10 cellular contexts compared by ENCODE assay signal in the genomic region with DNA sequence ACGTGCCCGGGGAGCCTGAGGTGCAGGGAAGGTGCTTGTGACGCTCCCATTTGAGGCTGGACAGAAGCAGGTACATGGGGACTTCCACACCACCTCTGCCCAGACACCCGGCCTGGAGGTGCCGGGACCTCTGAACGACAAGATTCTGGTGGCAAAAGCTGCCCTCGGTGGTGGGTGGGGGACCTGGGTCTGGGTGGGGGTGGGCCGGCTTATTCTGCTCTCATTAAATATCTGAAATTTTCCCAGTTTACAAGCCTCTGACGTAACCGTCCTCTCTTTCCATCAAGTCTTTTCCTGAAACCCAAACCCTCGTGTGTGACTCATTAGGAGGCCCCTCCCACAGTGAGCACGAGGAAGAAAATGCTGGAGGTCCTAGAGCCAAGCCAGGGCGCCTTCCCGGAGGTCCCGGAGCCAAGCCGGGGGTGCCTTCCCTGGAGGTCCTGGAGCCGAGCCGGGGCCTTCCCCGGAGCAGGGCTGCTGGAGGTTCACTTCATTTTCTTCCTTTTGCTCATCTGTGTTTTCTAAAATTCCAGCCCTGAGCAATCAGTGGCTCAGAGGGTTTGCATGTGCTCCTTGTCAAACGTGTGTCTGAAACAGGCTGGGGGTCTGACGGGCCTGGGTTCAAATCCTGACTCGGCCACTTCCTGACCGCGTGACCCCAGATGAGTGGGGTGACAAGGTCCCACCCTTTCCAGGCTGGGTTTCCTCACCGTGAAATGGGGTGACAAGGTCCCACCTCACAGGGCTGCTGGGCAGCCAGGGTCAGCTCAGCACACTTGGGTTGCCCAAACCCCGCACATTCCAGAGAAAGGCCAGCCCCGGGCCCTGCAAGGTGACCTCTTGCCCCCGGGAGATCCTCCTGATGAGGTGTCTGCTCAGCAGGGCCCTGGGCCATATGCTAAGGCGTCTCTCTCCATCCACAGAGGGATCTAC. TPM values are rescaled to one million over a fixed set of nuclear protein-coding genes. Genes with fewer than 3 reads are reported as not detected.
DNase-seq lines count a peak whose midpoint lies in the region; ATAC-seq, FAIRE-seq and TF ChIP-seq lines count a peak whose summit lies in the region.
"Had no signal": no experiment of that assay in that cellular context is flagged by ENCODE, and none has a peak within 500 bp of the region (broad histone marks: within the 10 kb centered on the region; RNA-seq: fewer than 3 reads in every experiment).

No MANE protein-coding gene starts in this region.

- H4K20me1 ChIP-seq in HepG2 (ENCODE audit: insufficient read depth, low read length) = no peaks in the 10 kb centered on the region

- no peak overlapping the region for H3K27ac Mint-ChIP-seq in MCF 10A (ENCODE audit: low read depth, unreplicated experiment)
- no peak overlapping the region for H3K27ac Mint-ChIP-seq in activated naive CD4-positive, alpha-beta T cell treated with anti-CD3 and anti-CD28 coated beads, Interleukin-2, amount 50 U/mL, for 72 hours

- no peaks in the 10 kb centered on the region for H3K27me3 Mint-ChIP-seq in MCF 10A (ENCODE audit: insufficient read depth, unreplicated experiment)

- no peaks in the 10 kb centered on the region for H3K79me2 ChIP-seq in HepG2 (ENCODE audit: insufficient read depth, low read length)

- peaks cover 29% of the 10 kb centered on the region for H3K36me3 Mint-ChIP-seq in MCF 10A (ENCODE audit: insufficient read depth, unreplicated experiment)
- no peaks in the 10 kb centered on the region for H3K36me3 Mint-ChIP-seq in activated naive CD4-positive, alpha-beta T cell treated with anti-CD3 and anti-CD28 coated beads, Interleukin-2, amount 50 U/mL, for 72 hours

- WGBS in HepG2 (ENCODE audit: low lambda C conversion rate) = 88% methylated on average over 22 of the region's 29 CpGs
- 75 to 83% methylated on average over 23 to 25 of the region's 29 CpGs for WGBS in upper lobe of left lung, 2 donors

- TF ChIP-seq POLR2A in HepG2 (IDR thresholded peaks at IDR 0.05; ENCODE audit: insufficient read depth in 1 of 2, low read depth in 2 of 2, low read length in 2 of 2) = no peak
- no peak for TF ChIP-seq POLR2A in upper lobe of left lung (IDR thresholded peaks at IDR 0.05)

- POLR2A ChIA-PET in MCF 10A (lab: Yijun Ruan, JAX) (no interaction called here), HepG2 (lab: Yijun Ruan, JAX) (no interaction called here)

- H3K4me1 ChIP-seq in HepG2 (ENCODE audit: insufficient read depth, low read length) (no peaks in the 10 kb centered on the region), upper lobe of left lung (peaks cover 9 to 21% (median 15%) of the 10 kb centered on the region in 4 donors)

- H3K4me1 Mint-ChIP-seq in MCF 10A (ENCODE audit: insufficient read depth, unreplicated experiment) = peaks cover 24% of the 10 kb centered on the region

- no peak overlapping the region for H3K4me3 Mint-ChIP-seq in MCF 10A (ENCODE audit: unreplicated experiment)

- H3K27ac ChIP-seq in HepG2 (ENCODE audit: extremely low read length, insufficient read depth, low read length) (no peak overlapping the region), upper lobe of left lung (peak overlapping the region; percentile 60 to 83 (median 72))

- no peak for FAIRE-seq in HepG2 (lab: Jason Lieb, UNC)
- FAIRE-seq: A204.1 had no signal

- TF ChIP-seq RAD21 in HepG2 (CRISPR knock-in tag; IDR thresholded peaks at IDR 0.05) = no peak

- H3K4me2 ChIP-seq in HepG2 (ENCODE audit: low read depth, low read length) = no peak overlapping the region

- ATAC-seq in HepG2 (no peak), upper lobe of left lung (ENCODE audit: low FRiP score in 2 of 2) (peak; percentile 47 to 73)
- no peak for ATAC-seq in activated naive CD4-positive, alpha-beta T cell treated with anti-CD3 and anti-CD28 coated beads, Interleukin-2, amount 50 U/mL, for 72 hours

- no peaks in the 10 kb centered on the region for H3K9me3 Mint-ChIP-seq in MCF 10A (ENCODE audit: unreplicated experiment)
- no peaks in the 10 kb centered on the region for H3K9me3 Mint-ChIP-seq in activated naive CD4-positive, alpha-beta T cell treated with anti-CD3 and anti-CD28 coated beads, Interleukin-2, amount 50 U/mL, for 72 hours
- H3K9me3 Mint-ChIP-seq: T-helper 2 cell treated with Interferon-gamma antibody and Interleukin-4, amounts not matched to agents 5 μg/mL and 100 μg/mL, for 36 hours had no signal

- H3K4me3 ChIP-seq in HepG2 (replicated peaks in 1 of 3; ENCODE audit: insufficient read depth in 1 of 3, low read depth in 2 of 3, low read length in 3 of 3) (no peak overlapping the region), upper lobe of left lung (no peak overlapping the region)

- CTCF ChIA-PET in MCF 10A (lab: Yijun Ruan, JAX) (interaction anchor here (0.6 to 1.0 kb wide), 2 partner anchors 13 to 129 kb away, joined by 3 read pairs; no protein-coding TSS in a partner anchor), HepG2 (lab: Yijun Ruan, JAX; ENCODE audit: low intra/inter-chr PET ratio, low total read pairs) (no interaction called here)

- intact Hi-C loops in MCF 10A (cut with micrococcal nuclease) = loop anchor here (5.0 kb wide), 1 partner anchor 43 kb away; the partner anchor contains the start of gene R3HDM4
- intact Hi-C loops in HepG2 (cut with micrococcal nuclease; ENCODE audit: unreplicated experiment) = no loop called here

- no TSS peak for BruUV-seq in MCF 10A (replicated peaks; lab: Mats Ljungman, UMichigan)
- BruUV-seq in HepG2 (replicated peaks; lab: Mats Ljungman, UMichigan) = no TSS peak

- H2AFZ ChIP-seq in HepG2 (ENCODE audit: low read length) = no peak overlapping the region

- H3K9me3 ChIP-seq in HepG2 (ENCODE audit: low read length) (no peaks in the 10 kb centered on the region), upper lobe of left lung (no peaks in the 10 kb centered on the region)

- H3K36me3 ChIP-seq in HepG2 (replicated peaks in 1 of 2; ENCODE audit: control insufficient read depth in 1 of 2, insufficient read depth in 2 of 2, low read length in 2 of 2) = peaks cover 3 to 12% of the 10 kb centered on the region in 2 experiments; a peak in 2 of 5 replicates
- peaks cover 0 to 61% (median 42%) of the 10 kb centered on the region in 4 donors for H3K36me3 ChIP-seq in upper lobe of left lung

- no peaks in the 10 kb centered on the region for H3K27me3 ChIP-seq in HepG2 (ENCODE audit: control insufficient read depth in 1 of 2, insufficient read depth in 2 of 2, low read length in 2 of 2)
- H3K27me3 ChIP-seq in upper lobe of left lung = no peaks in the 10 kb centered on the region

- TF ChIP-seq CTCF in MCF 10A (IDR thresholded peaks at IDR 0.05; ENCODE audit: unreplicated experiment) = no peak
- no peak for TF ChIP-seq CTCF in HepG2 (CRISPR knock-in tag; IDR thresholded peaks at IDR 0.05)
- no peak for TF ChIP-seq CTCF in upper lobe of left lung (IDR thresholded peaks at IDR 0.05)

- H3K9ac ChIP-seq in HepG2 (ENCODE audit: insufficient read depth, low read depth, low read length) = no peak overlapping the region

- no peak for TF ChIP-seq EP300 in HepG2 (IDR thresholded peaks at IDR 0.05; ENCODE audit: low read depth in 2 of 2, low read length in 2 of 2)
- TF ChIP-seq EP300 in HepG2 (CRISPR knock-in tag; IDR thresholded peaks at IDR 0.05; ENCODE audit: borderline replicate concordance) = no peak
- no peak for TF ChIP-seq EP300 in upper lobe of left lung (IDR thresholded peaks at IDR 0.05)

- in situ Hi-C loops in HepG2 (cut with HindIII; ENCODE audit: extremely low pct_ligation_motif_present, low pct_unique_long_range_greater_than_20kb) = loop anchor here (10.0 kb wide), 1 partner anchor 115 kb away; the partner anchor contains the start of gene WDR18

- DNase-seq in DMS53 (lab: John Stamatoyannopoulos, UW) (peak; percentile 43), DMS53 treated with DMSO at 0.1 percent for 48 hours (lab: John Stamatoyannopoulos, UW; ENCODE audit: unreplicated experiment) (no peak), MCF 10A (ENCODE audit: unreplicated experiment) (peak; percentile 92), HepG2 (ENCODE audit: low spot score) (no peak), upper lobe of left lung (peak; percentile 42 to 89), GDM1 (lab: John Stamatoyannopoulos, UW) (no peak), NCI-H1694 treated with DMSO at 0.1 percent for 48 hours (lab: John Stamatoyannopoulos, UW) (no peak)
- DNase-seq in activated naive CD4-positive, alpha-beta T cell treated with anti-CD3 and anti-CD28 coated beads, Interleukin-2, amount 50 U/mL, for 72 hours (ENCODE audit: low spot score in 2 of 2) = no peak

RNA-seq across cellular contexts. Expression of gene CFD, which starts 10.0 kb away (rescaled TPM):
- total RNA-seq in MCF 10A (2022) (0.88 and 1.1 TPM in 2 replicates), HepG2 (2016; rRNA removed; fragmentation: Illumina TruSeq; extraction: Trizol) (3.6 and 4.6 TPM in 2 replicates), upper lobe of left lung (100 to 1,000 TPM; 101 to 393 (median 259) TPM)
- 1.4 and 2.7 TPM in 2 replicates for total RNA-seq in HepG2 (2016; cell fraction: cytosol; rRNA removed; fragmentation: Illumina TruSeq; extraction: Trizol; ENCODE audit: low read depth)
- 3.4 and 3.9 TPM in 2 replicates for total RNA-seq in HepG2 (2016; cell fraction: insoluble cytoplasmic fraction; rRNA removed; fragmentation: Illumina TruSeq; extraction: Trizol)
- 1.8 and 2.7 TPM in 2 replicates for total RNA-seq in HepG2 (2016; cell fraction: membrane; rRNA removed; fragmentation: Illumina TruSeq; extraction: Trizol)
- 1.0 and 1.7 TPM in 2 replicates for total RNA-seq in HepG2 (2016; cell fraction: nucleus; rRNA removed; fragmentation: Illumina TruSeq; extraction: Trizol)
- polyA plus RNA-seq in HepG2 (2011; rRNA removed) = 2.3 and 3.9 TPM in 2 replicates
- 3.0 and 8.4 TPM in 2 replicates for polyA plus RNA-seq in HepG2 (2011; cell fraction: cytosol; rRNA removed)
- 5.1 and 6.2 TPM in 2 replicates for polyA plus RNA-seq in HepG2 (2011; cell fraction: nucleus; rRNA removed)
- polyA plus RNA-seq in HepG2 (2012) = 3.4 and 4.4 TPM in 2 replicates
- 1.7 TPM in 2 replicates for polyA plus RNA-seq in HepG2 (2016; cell fraction: cytosol; fragmentation: Illumina TruSeq; extraction: Trizol; ENCODE audit: low read depth)
- polyA plus RNA-seq in HepG2 (2016; cell fraction: insoluble cytoplasmic fraction; fragmentation: Illumina TruSeq; extraction: Trizol; ENCODE audit: low read depth) = 2.4 and 5.1 TPM in 2 replicates
- polyA plus RNA-seq in HepG2 (2016; cell fraction: membrane; fragmentation: Illumina TruSeq; extraction: Trizol; ENCODE audit: low read depth) = 1.2 and 1.9 TPM in 2 replicates
- 2.7 and 3.3 TPM in 2 replicates for polyA plus RNA-seq in HepG2 (2016; cell fraction: nucleus; fragmentation: Illumina TruSeq; extraction: Trizol; ENCODE audit: insufficient read depth, low read depth)
- 4.8 TPM in 2 replicates for polyA minus RNA-seq in HepG2 (2011; rRNA and poly(A)+ RNA removed; ENCODE audit: low replicate concordance)
- 1.9 and 2.3 TPM in 2 replicates for polyA minus RNA-seq in HepG2 (2011; cell fraction: cytosol; rRNA and poly(A)+ RNA removed)
- polyA minus RNA-seq in HepG2 (2011; cell fraction: nucleus; rRNA and poly(A)+ RNA removed) = 0.75 and 1.9 TPM in 2 replicates
- total RNA-seq in activated naive CD4-positive, alpha-beta T cell treated with anti-CD3 and anti-CD28 coated beads, Interleukin-2, amount 50 U/mL, for 72 hours = 1 to 10 TPM in 1 of 2 donors, not detected in 1; 4.9 TPM

RNA-seq across cellular contexts. Expression of gene ELANE, which starts 17.4 kb away (rescaled TPM):
- total RNA-seq in MCF 10A (2022) (not detected in 2 replicates), HepG2 (2016; rRNA removed; fragmentation: Illumina TruSeq; extraction: Trizol) (not detected in 2 replicates), upper lobe of left lung (10 to 100 TPM in 1 of 6 donors, 1 to 10 TPM in 2, under 1 TPM in 2, not detected in 1; 0.69 to 11.9 (median 1.3) TPM)
- total RNA-seq in HepG2 (2016; cell fraction: cytosol; rRNA removed; fragmentation: Illumina TruSeq; extraction: Trizol; ENCODE audit: low read depth) = not detected in 2 replicates
- total RNA-seq in HepG2 (2016; cell fraction: insoluble cytoplasmic fraction; rRNA removed; fragmentation: Illumina TruSeq; extraction: Trizol) = not detected in 2 replicates
- not detected in 2 replicates for total RNA-seq in HepG2 (2016; cell fraction: membrane; rRNA removed; fragmentation: Illumina TruSeq; extraction: Trizol)
- not detected in 2 replicates for total RNA-seq in HepG2 (2016; cell fraction: nucleus; rRNA removed; fragmentation: Illumina TruSeq; extraction: Trizol)
- not detected in 2 replicates for polyA plus RNA-seq in HepG2 (2011; rRNA removed)
- polyA plus RNA-seq in HepG2 (2011; cell fraction: cytosol; rRNA removed) = not detected in 2 replicates
- not detected in 2 replicates for polyA plus RNA-seq in HepG2 (2011; cell fraction: nucleus; rRNA removed)
- not detected in 2 replicates for polyA plus RNA-seq in HepG2 (2012)
- not detected in 2 replicates for polyA plus RNA-seq in HepG2 (2016; cell fraction: cytosol; fragmentation: Illumina TruSeq; extraction: Trizol; ENCODE audit: low read depth)
- not detected in 2 replicates for polyA plus RNA-seq in HepG2 (2016; cell fraction: insoluble cytoplasmic fraction; fragmentation: Illumina TruSeq; extraction: Trizol; ENCODE audit: low read depth)
- polyA plus RNA-seq in HepG2 (2016; cell fraction: membrane; fragmentation: Illumina TruSeq; extraction: Trizol; ENCODE audit: low read depth) = not detected in 2 replicates
- not detected in 2 replicates for polyA plus RNA-seq in HepG2 (2016; cell fraction: nucleus; fragmentation: Illumina TruSeq; extraction: Trizol; ENCODE audit: insufficient read depth, low read depth)
- not detected in 2 replicates for polyA minus RNA-seq in HepG2 (2011; rRNA and poly(A)+ RNA removed; ENCODE audit: low replicate concordance)
- not detected in 2 replicates for polyA minus RNA-seq in HepG2 (2011; cell fraction: cytosol; rRNA and poly(A)+ RNA removed)
- polyA minus RNA-seq in HepG2 (2011; cell fraction: nucleus; rRNA and poly(A)+ RNA removed) = not detected in 2 replicates
- total RNA-seq in activated naive CD4-positive, alpha-beta T cell treated with anti-CD3 and anti-CD28 coated beads, Interleukin-2, amount 50 U/mL, for 72 hours = not detected

RNA-seq across cellular contexts. Expression of gene MED16, which starts 23.5 kb away (rescaled TPM):
- total RNA-seq in MCF 10A (2022) (52.7 and 61.0 TPM in 2 replicates), HepG2 (2016; rRNA removed; fragmentation: Illumina TruSeq; extraction: Trizol) (14.8 and 18.4 TPM in 2 replicates), upper lobe of left lung (100 to 1,000 TPM in 2 of 6 donors, 10 to 100 TPM in 4; 33.5 to 110 (median 62.1) TPM)
- 6.4 and 6.7 TPM in 2 replicates for total RNA-seq in HepG2 (2016; cell fraction: cytosol; rRNA removed; fragmentation: Illumina TruSeq; extraction: Trizol; ENCODE audit: low read depth)
- total RNA-seq in HepG2 (2016; cell fraction: insoluble cytoplasmic fraction; rRNA removed; fragmentation: Illumina TruSeq; extraction: Trizol) = 14.0 and 16.4 TPM in 2 replicates
- 12.3 and 14.3 TPM in 2 replicates for total RNA-seq in HepG2 (2016; cell fraction: membrane; rRNA removed; fragmentation: Illumina TruSeq; extraction: Trizol)
- total RNA-seq in HepG2 (2016; cell fraction: nucleus; rRNA removed; fragmentation: Illumina TruSeq; extraction: Trizol) = 11.3 and 13.2 TPM in 2 replicates
- 13.3 and 16.9 TPM in 2 replicates for polyA plus RNA-seq in HepG2 (2011; rRNA removed)
- polyA plus RNA-seq in HepG2 (2011; cell fraction: cytosol; rRNA removed) = 17.9 and 30.0 TPM in 2 replicates
- polyA plus RNA-seq in HepG2 (2011; cell fraction: nucleus; rRNA removed) = 45.6 and 56.5 TPM in 2 replicates
- 19.2 and 24.7 TPM in 2 replicates for polyA plus RNA-seq in HepG2 (2012)
- 7.2 and 8.1 TPM in 2 replicates for polyA plus RNA-seq in HepG2 (2016; cell fraction: cytosol; fragmentation: Illumina TruSeq; extraction: Trizol; ENCODE audit: low read depth)
- 21.8 and 29.1 TPM in 2 replicates for polyA plus RNA-seq in HepG2 (2016; cell fraction: insoluble cytoplasmic fraction; fragmentation: Illumina TruSeq; extraction: Trizol; ENCODE audit: low read depth)
- 15.5 and 16.0 TPM in 2 replicates for polyA plus RNA-seq in HepG2 (2016; cell fraction: membrane; fragmentation: Illumina TruSeq; extraction: Trizol; ENCODE audit: low read depth)
- polyA plus RNA-seq in HepG2 (2016; cell fraction: nucleus; fragmentation: Illumina TruSeq; extraction: Trizol; ENCODE audit: insufficient read depth, low read depth) = 24.9 and 32.1 TPM in 2 replicates
- 17.7 and 77.2 TPM in 2 replicates for polyA minus RNA-seq in HepG2 (2011; rRNA and poly(A)+ RNA removed; ENCODE audit: low replicate concordance)
- polyA minus RNA-seq in HepG2 (2011; cell fraction: cytosol; rRNA and poly(A)+ RNA removed) = 45.1 and 51.0 TPM in 2 replicates
- 14.5 and 15.0 TPM in 2 replicates for polyA minus RNA-seq in HepG2 (2011; cell fraction: nucleus; rRNA and poly(A)+ RNA removed)
- total RNA-seq in activated naive CD4-positive, alpha-beta T cell treated with anti-CD3 and anti-CD28 coated beads, Interleukin-2, amount 50 U/mL, for 72 hours = 10 to 100 TPM; 42.0 to 61.8 TPM

RNA-seq across cellular contexts. Expression of gene RNU6-9, which starts 23.8 kb away (rescaled TPM):
- total RNA-seq in MCF 10A (2022) = not detected in 2 replicates
- total RNA-seq in HepG2 (2016; rRNA removed; fragmentation: Illumina TruSeq; extraction: Trizol) = under 0.01 TPM in 1 of 2 replicates, not detected in the other
- total RNA-seq in HepG2 (2016; cell fraction: cytosol; rRNA removed; fragmentation: Illumina TruSeq; extraction: Trizol; ENCODE audit: low read depth) = under 0.01 TPM in 2 replicates
- total RNA-seq in HepG2 (2016; cell fraction: insoluble cytoplasmic fraction; rRNA removed; fragmentation: Illumina TruSeq; extraction: Trizol) = under 0.01 TPM in 1 of 2 replicates, not detected in the other
- under 0.01 TPM in 1 of 2 replicates, not detected in the other for total RNA-seq in HepG2 (2016; cell fraction: membrane; rRNA removed; fragmentation: Illumina TruSeq; extraction: Trizol)
- total RNA-seq in HepG2 (2016; cell fraction: nucleus; rRNA removed; fragmentation: Illumina TruSeq; extraction: Trizol) = not detected in 2 replicates
- polyA plus RNA-seq in HepG2 (2011; rRNA removed) = not detected in 2 replicates
- not detected in 2 replicates for polyA plus RNA-seq in HepG2 (2011; cell fraction: cytosol; rRNA removed)
- polyA plus RNA-seq in HepG2 (2011; cell fraction: nucleus; rRNA removed) = not detected in 2 replicates
- not detected in 2 replicates for polyA plus RNA-seq in HepG2 (2012)
- not detected in 2 replicates for polyA plus RNA-seq in HepG2 (2016; cell fraction: cytosol; fragmentation: Illumina TruSeq; extraction: Trizol; ENCODE audit: low read depth)
- not detected in 2 replicates for polyA plus RNA-seq in HepG2 (2016; cell fraction: insoluble cytoplasmic fraction; fragmentation: Illumina TruSeq; extraction: Trizol; ENCODE audit: low read depth)
- polyA plus RNA-seq in HepG2 (2016; cell fraction: membrane; fragmentation: Illumina TruSeq; extraction: Trizol; ENCODE audit: low read depth) = not detected in 2 replicates
- polyA plus RNA-seq in HepG2 (2016; cell fraction: nucleus; fragmentation: Illumina TruSeq; extraction: Trizol; ENCODE audit: insufficient read depth, low read depth) = not detected in 2 replicates
- polyA minus RNA-seq in HepG2 (2011; rRNA and poly(A)+ RNA removed; ENCODE audit: low replicate concordance) = under 0.01 TPM in 1 of 2 replicates, not detected in the other
- under 0.01 TPM in 1 of 2 replicates, not detected in the other for polyA minus RNA-seq in HepG2 (2011; cell fraction: cytosol; rRNA and poly(A)+ RNA removed)
- polyA minus RNA-seq in HepG2 (2011; cell fraction: nucleus; rRNA and poly(A)+ RNA removed) = not detected in 2 replicates
- total RNA-seq in upper lobe of left lung = not detected
- not detected for total RNA-seq in activated naive CD4-positive, alpha-beta T cell treated with anti-CD3 and anti-CD28 coated beads, Interleukin-2, amount 50 U/mL, for 72 hours

RNA-seq across cellular contexts. Expression of gene PRTN3, which starts 28.7 kb away (rescaled TPM):
- total RNA-seq in MCF 10A (2022) (not detected in 2 replicates), HepG2 (2016; rRNA removed; fragmentation: Illumina TruSeq; extraction: Trizol) (not detected in 2 replicates), upper lobe of left lung (1 to 10 TPM in 2 of 6 donors, not detected in 4; 1.1 to 9.4 TPM)
- total RNA-seq in HepG2 (2016; cell fraction: cytosol; rRNA removed; fragmentation: Illumina TruSeq; extraction: Trizol; ENCODE audit: low read depth) = not detected in 2 replicates
- not detected in 2 replicates for total RNA-seq in HepG2 (2016; cell fraction: insoluble cytoplasmic fraction; rRNA removed; fragmentation: Illumina TruSeq; extraction: Trizol)
- total RNA-seq in HepG2 (2016; cell fraction: membrane; rRNA removed; fragmentation: Illumina TruSeq; extraction: Trizol) = not detected in 2 replicates
- total RNA-seq in HepG2 (2016; cell fraction: nucleus; rRNA removed; fragmentation: Illumina TruSeq; extraction: Trizol) = not detected in 2 replicates
- 0.10 TPM in 1 of 2 replicates, not detected in the other for polyA plus RNA-seq in HepG2 (2011; rRNA removed)
- polyA plus RNA-seq in HepG2 (2011; cell fraction: cytosol; rRNA removed) = 0.17 TPM in 1 of 2 replicates, not detected in the other
- polyA plus RNA-seq in HepG2 (2011; cell fraction: nucleus; rRNA removed) = 0.14 and 0.16 TPM in 2 replicates
- not detected in 2 replicates for polyA plus RNA-seq in HepG2 (2012)
- polyA plus RNA-seq in HepG2 (2016; cell fraction: cytosol; fragmentation: Illumina TruSeq; extraction: Trizol; ENCODE audit: low read depth) = not detected in 2 replicates
- polyA plus RNA-seq in HepG2 (2016; cell fraction: insoluble cytoplasmic fraction; fragmentation: Illumina TruSeq; extraction: Trizol; ENCODE audit: low read depth) = not detected in 2 replicates
- not detected in 2 replicates for polyA plus RNA-seq in HepG2 (2016; cell fraction: membrane; fragmentation: Illumina TruSeq; extraction: Trizol; ENCODE audit: low read depth)
- polyA plus RNA-seq in HepG2 (2016; cell fraction: nucleus; fragmentation: Illumina TruSeq; extraction: Trizol; ENCODE audit: insufficient read depth, low read depth) = not detected in 2 replicates
- polyA minus RNA-seq in HepG2 (2011; rRNA and poly(A)+ RNA removed; ENCODE audit: low replicate concordance) = 0.14 TPM in 1 of 2 replicates, not detected in the other
- not detected in 2 replicates for polyA minus RNA-seq in HepG2 (2011; cell fraction: cytosol; rRNA and poly(A)+ RNA removed)
- not detected in 2 replicates for polyA minus RNA-seq in HepG2 (2011; cell fraction: nucleus; rRNA and poly(A)+ RNA removed)
- not detected for total RNA-seq in activated naive CD4-positive, alpha-beta T cell treated with anti-CD3 and anti-CD28 coated beads, Interleukin-2, amount 50 U/mL, for 72 hours

Comparison
In these comparisons a context has a peak if more than half of its experiments do, and no peak if none do; other contexts are left out.
1. DNase-seq: peak in DMS53 (single experiment), MCF 10A (single experiment) and upper lobe of left lung (2 of 2); none in DMS53 treated with DMSO at 0.1 percent for 48 hours (single experiment), HepG2 (single experiment), GDM1 (single experiment), activated naive CD4-positive, alpha-beta T cell treated with anti-CD3 and anti-CD28 coated beads, Interleukin-2, amount 50 U/mL, for 72 hours (0 of 2) and NCI-H1694 treated with DMSO at 0.1 percent for 48 hours (single experiment).
2. ATAC-seq: peak in upper lobe of left lung (2 of 2); none in HepG2 (single experiment) and activated naive CD4-positive, alpha-beta T cell treated with anti-CD3 and anti-CD28 coated beads, Interleukin-2, amount 50 U/mL, for 72 hours (0 of 2).
3. RNA of gene CFD, which starts 10.0 kb away (total RNA-seq): 101 to 393 TPM in upper lobe of left lung; 4.9 TPM in activated naive CD4-positive, alpha-beta T cell treated with anti-CD3 and anti-CD28 coated beads, Interleukin-2, amount 50 U/mL, for 72 hours, 1.0 to 4.6 TPM in HepG2 and 0.88 to 1.1 TPM in MCF 10A; every median in the first group is over 10 times any median in the second.